ENCODE assay signal across 18 cellular contexts in the genomic region with DNA sequence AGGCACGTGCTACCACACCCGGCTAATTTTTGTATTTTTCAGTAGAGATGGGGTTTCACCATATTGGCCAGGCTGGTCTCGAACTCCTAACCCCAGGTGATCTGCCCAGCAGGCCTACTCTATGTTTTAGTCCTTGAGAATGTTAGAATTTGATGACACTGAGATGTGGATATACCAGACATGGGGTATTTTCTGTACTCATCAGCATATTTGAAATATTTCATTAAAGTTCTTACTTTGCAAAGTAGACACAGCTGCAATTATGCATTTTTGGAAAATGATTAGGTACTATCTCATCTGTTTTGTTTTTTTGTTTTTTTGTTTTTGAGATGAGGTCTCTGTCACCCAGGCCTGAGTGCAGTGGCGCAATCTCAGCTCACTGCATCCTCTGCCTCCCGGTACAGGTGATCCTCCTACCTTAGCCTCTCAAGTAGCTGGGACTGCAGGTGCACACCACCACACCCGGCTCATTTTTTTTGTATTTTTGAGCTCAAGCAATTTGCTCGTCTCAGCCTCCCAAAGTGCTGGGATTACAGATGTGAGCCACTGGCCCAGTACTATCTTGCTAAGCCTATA. TPM values are rescaled to one million over a fixed set of nuclear protein-coding genes. Genes with fewer than 3 reads are reported as not detected.
DNase-seq lines count a peak whose midpoint lies in the region; ATAC-seq, FAIRE-seq and TF ChIP-seq lines count a peak whose summit lies in the region.
"Had no signal": no experiment of that assay in that cellular context is flagged by ENCODE, and none has a peak within 500 bp of the region (broad histone marks: within the 10 kb centered on the region; RNA-seq: fewer than 3 reads in every experiment).

No MANE protein-coding gene starts in this region.

- no TSS peak for BruUV-seq in HepG2 (replicated peaks; lab: Mats Ljungman, UMichigan)

- H3K79me2 ChIP-seq in HepG2 (ENCODE audit: insufficient read depth, low read length), result no peaks in the 10 kb centered on the region

- CTCF ChIA-PET in HepG2 (lab: Yijun Ruan, JAX; ENCODE audit: low intra/inter-chr PET ratio, low total read pairs), result no interaction called here

- no peak overlapping the region for H3K9ac ChIP-seq in HepG2 (ENCODE audit: insufficient read depth, low read depth, low read length)

- ATAC-seq in HepG2, result no peak
- ATAC-seq: stimulated activated memory B cell treated with anti-CD40 and anti-IgM and Interleukin-4, amounts not matched to agents 10 μg/mL and 1 μg/mL and 100 μg/mL, for 72 hours had no signal

- WGBS in HepG2 (ENCODE audit: low lambda C conversion rate), result 45% methylated on average over 7 of the region's 7 CpGs

- TF ChIP-seq RAD21 in HepG2 (CRISPR knock-in tag; IDR thresholded peaks at IDR 0.05), result no peak

- no peak overlapping the region for H3K4me2 ChIP-seq in HepG2 (ENCODE audit: low read depth, low read length)

- no peak for TF ChIP-seq POLR2A in HepG2 (IDR thresholded peaks at IDR 0.05; ENCODE audit: insufficient read depth in 1 of 2, low read depth in 2 of 2, low read length in 2 of 2)

- no peak for TF ChIP-seq CTCF in AG10803 (conservative IDR thresholded peaks at IDR 0.05; ENCODE audit: low read length)
- no peak for TF ChIP-seq CTCF in ascending aorta (IDR thresholded peaks at IDR 0.05)
- TF ChIP-seq CTCF in HepG2 (CRISPR knock-in tag; IDR thresholded peaks at IDR 0.05), result no peak

- intact Hi-C loops in ascending aorta (cut with DNase I) (no loop called here), HepG2 (cut with micrococcal nuclease; ENCODE audit: unreplicated experiment) (no loop called here)

- DNase-seq in AG10803 (ENCODE audit: low read depth) (peak; percentile 30), ascending aorta (ENCODE audit: low spot score in 2 of 2) (no peak), HepG2 (ENCODE audit: low spot score) (no peak), T-helper 9 cell (no peak), UCSD-AML1 (lab: John Stamatoyannopoulos, UW; ENCODE audit: unreplicated experiment) (no peak), NCI-H345 (lab: John Stamatoyannopoulos, UW) (no peak)
- no peak for DNase-seq in activated CD8-positive, alpha-beta memory T cell treated with anti-CD3 and anti-CD28 coated beads, Interleukin-2, amount 50 U/mL, for 48 hours
- DNase-seq: activated gamma-delta T cell; AML-193; effector CD8-positive, alpha-beta T cell; GOT3; NCI-H1092; NCI-H226; retina had no signal

- FAIRE-seq in HepG2 (lab: Jason Lieb, UNC), result no peak

- H3K27me3 ChIP-seq in ascending aorta (no peaks in the 10 kb centered on the region), HepG2 (ENCODE audit: control insufficient read depth in 1 of 2, insufficient read depth in 2 of 2, low read length in 2 of 2) (peaks cover 0 to 1% of the 10 kb centered on the region in 2 experiments; a peak in 1 of 5 replicates)

- in situ Hi-C loops in HepG2 (cut with HindIII; ENCODE audit: extremely low pct_ligation_motif_present, low pct_unique_long_range_greater_than_20kb), result no loop called here

- H3K36me3 ChIP-seq in ascending aorta (peaks cover 0 to 8% of the 10 kb centered on the region in 2 donors), HepG2 (replicated peaks in 1 of 2; ENCODE audit: control insufficient read depth in 1 of 2, insufficient read depth in 2 of 2, low read length in 2 of 2) (no peaks in the 10 kb centered on the region)

- TF ChIP-seq EP300 in HepG2 (IDR thresholded peaks at IDR 0.05; ENCODE audit: low read depth in 2 of 2, low read length in 2 of 2), result no peak
- no peak for TF ChIP-seq EP300 in HepG2 (CRISPR knock-in tag; IDR thresholded peaks at IDR 0.05; ENCODE audit: borderline replicate concordance)

- H3K9me3 ChIP-seq in ascending aorta (no peaks in the 10 kb centered on the region), HepG2 (ENCODE audit: low read length) (no peaks in the 10 kb centered on the region)

- H3K4me1 ChIP-seq in ascending aorta, result peaks cover 26 to 61% of the 10 kb centered on the region in 2 donors
- peaks cover 26% of the 10 kb centered on the region for H3K4me1 ChIP-seq in HepG2 (ENCODE audit: insufficient read depth, low read length)

- H3K4me3 ChIP-seq in AG10803 (ENCODE audit: low read length) (no peak overlapping the region), ascending aorta (peak overlapping the region in 1 of 2 donors; percentile 27), HepG2 (replicated peaks in 1 of 3; ENCODE audit: insufficient read depth in 1 of 3, low read depth in 2 of 3, low read length in 3 of 3) (no peak overlapping the region), skin epidermis (no peak overlapping the region)
- H3K4me3 ChIP-seq: SK-N-MC had no signal

- POLR2A ChIA-PET in HepG2 (lab: Yijun Ruan, JAX), result no interaction called here

- H4K20me1 ChIP-seq in HepG2 (ENCODE audit: insufficient read depth, low read length), result no peaks in the 10 kb centered on the region

- H2AFZ ChIP-seq in HepG2 (ENCODE audit: low read length), result no peak overlapping the region

- H3K27ac ChIP-seq in ascending aorta (peak overlapping the region; percentile 85 to 89), HepG2 (ENCODE audit: extremely low read length, insufficient read depth, low read length) (no peak overlapping the region), skin epidermis (peak overlapping the region in 11 of 21 experiments; percentile 2 to 82 (median 56))
- H3K27ac ChIP-seq: SK-N-MC had no signal

RNA-seq across cellular contexts. Expression of a gene that starts 12.7 kb away (rescaled TPM):
- total RNA-seq in ascending aorta (193 TPM), HepG2 (2016; rRNA removed; fragmentation: Illumina TruSeq; extraction: Trizol) (0.24 and 0.31 TPM in 2 replicates)
- 0.18 and 0.40 TPM in 2 replicates for total RNA-seq in HepG2 (2016; cell fraction: cytosol; rRNA removed; fragmentation: Illumina TruSeq; extraction: Trizol; ENCODE audit: low read depth)
- total RNA-seq in HepG2 (2016; cell fraction: insoluble cytoplasmic fraction; rRNA removed; fragmentation: Illumina TruSeq; extraction: Trizol), result 0.30 and 0.37 TPM in 2 replicates
- total RNA-seq in HepG2 (2016; cell fraction: membrane; rRNA removed; fragmentation: Illumina TruSeq; extraction: Trizol), result 0.22 TPM in 1 of 2 replicates, not detected in the other
- 0.44 TPM in 1 of 2 replicates, not detected in the other for total RNA-seq in HepG2 (2016; cell fraction: nucleus; rRNA removed; fragmentation: Illumina TruSeq; extraction: Trizol)
- 0.77 and 0.97 TPM in 2 replicates for polyA plus RNA-seq in HepG2 (2011; rRNA removed)
- polyA plus RNA-seq in HepG2 (2011; cell fraction: cytosol; rRNA removed), result 0.38 and 0.83 TPM in 2 replicates
- 0.21 and 0.35 TPM in 2 replicates for polyA plus RNA-seq in HepG2 (2011; cell fraction: nucleus; rRNA removed)
- 0.31 and 0.39 TPM in 2 replicates for polyA plus RNA-seq in HepG2 (2012)
- not detected in 2 replicates for polyA plus RNA-seq in HepG2 (2016; cell fraction: cytosol; fragmentation: Illumina TruSeq; extraction: Trizol; ENCODE audit: low read depth)
- polyA plus RNA-seq in HepG2 (2016; cell fraction: insoluble cytoplasmic fraction; fragmentation: Illumina TruSeq; extraction: Trizol; ENCODE audit: low read depth), result 0.26 and 0.46 TPM in 2 replicates
- 0.13 TPM in 1 of 2 replicates, not detected in the other for polyA plus RNA-seq in HepG2 (2016; cell fraction: membrane; fragmentation: Illumina TruSeq; extraction: Trizol; ENCODE audit: low read depth)
- 0.60 and 1.7 TPM in 2 replicates for polyA plus RNA-seq in HepG2 (2016; cell fraction: nucleus; fragmentation: Illumina TruSeq; extraction: Trizol; ENCODE audit: insufficient read depth, low read depth)
- polyA minus RNA-seq in HepG2 (2011; rRNA and poly(A)+ RNA removed; ENCODE audit: low replicate concordance), result 0.56 and 17.3 TPM in 2 replicates
- polyA minus RNA-seq in HepG2 (2011; cell fraction: cytosol; rRNA and poly(A)+ RNA removed), result not detected in 2 replicates
- 0.26 TPM in 1 of 2 replicates, not detected in the other for polyA minus RNA-seq in HepG2 (2011; cell fraction: nucleus; rRNA and poly(A)+ RNA removed)

RNA-seq across cellular contexts. Expression of a gene that starts 20.9 kb away (rescaled TPM):
- total RNA-seq in ascending aorta (1,072 TPM), HepG2 (2016; rRNA removed; fragmentation: Illumina TruSeq; extraction: Trizol) (not detected in 2 replicates)
- total RNA-seq in HepG2 (2016; cell fraction: cytosol; rRNA removed; fragmentation: Illumina TruSeq; extraction: Trizol; ENCODE audit: low read depth), result not detected in 2 replicates
- not detected in 2 replicates for total RNA-seq in HepG2 (2016; cell fraction: insoluble cytoplasmic fraction; rRNA removed; fragmentation: Illumina TruSeq; extraction: Trizol)
- not detected in 2 replicates for total RNA-seq in HepG2 (2016; cell fraction: membrane; rRNA removed; fragmentation: Illumina TruSeq; extraction: Trizol)
- total RNA-seq in HepG2 (2016; cell fraction: nucleus; rRNA removed; fragmentation: Illumina TruSeq; extraction: Trizol), result not detected in 2 replicates
- not detected in 2 replicates for polyA plus RNA-seq in HepG2 (2011; rRNA removed)
- polyA plus RNA-seq in HepG2 (2011; cell fraction: cytosol; rRNA removed), result not detected in 2 replicates
- polyA plus RNA-seq in HepG2 (2011; cell fraction: nucleus; rRNA removed), result not detected in 2 replicates
- not detected in 2 replicates for polyA plus RNA-seq in HepG2 (2012)
- polyA plus RNA-seq in HepG2 (2016; cell fraction: cytosol; fragmentation: Illumina TruSeq; extraction: Trizol; ENCODE audit: low read depth), result not detected in 2 replicates
- not detected in 2 replicates for polyA plus RNA-seq in HepG2 (2016; cell fraction: insoluble cytoplasmic fraction; fragmentation: Illumina TruSeq; extraction: Trizol; ENCODE audit: low read depth)
- not detected in 2 replicates for polyA plus RNA-seq in HepG2 (2016; cell fraction: membrane; fragmentation: Illumina TruSeq; extraction: Trizol; ENCODE audit: low read depth)
- polyA plus RNA-seq in HepG2 (2016; cell fraction: nucleus; fragmentation: Illumina TruSeq; extraction: Trizol; ENCODE audit: insufficient read depth, low read depth), result not detected in 2 replicates
- polyA minus RNA-seq in HepG2 (2011; rRNA and poly(A)+ RNA removed; ENCODE audit: low replicate concordance), result not detected in 2 replicates
- polyA minus RNA-seq in HepG2 (2011; cell fraction: cytosol; rRNA and poly(A)+ RNA removed), result not detected in 2 replicates
- polyA minus RNA-seq in HepG2 (2011; cell fraction: nucleus; rRNA and poly(A)+ RNA removed), result not detected in 2 replicates

RNA-seq across cellular contexts. Expression of a gene that starts 27.0 kb away (rescaled TPM):
- total RNA-seq in ascending aorta (not detected), HepG2 (2016; rRNA removed; fragmentation: Illumina TruSeq; extraction: Trizol) (2.8 and 3.3 TPM in 2 replicates)
- 6.4 and 6.6 TPM in 2 replicates for total RNA-seq in HepG2 (2016; cell fraction: cytosol; rRNA removed; fragmentation: Illumina TruSeq; extraction: Trizol; ENCODE audit: low read depth)
- 2.5 and 4.8 TPM in 2 replicates for total RNA-seq in HepG2 (2016; cell fraction: insoluble cytoplasmic fraction; rRNA removed; fragmentation: Illumina TruSeq; extraction: Trizol)
- total RNA-seq in HepG2 (2016; cell fraction: membrane; rRNA removed; fragmentation: Illumina TruSeq; extraction: Trizol), result 4.6 and 6.3 TPM in 2 replicates
- 3.4 and 3.9 TPM in 2 replicates for total RNA-seq in HepG2 (2016; cell fraction: nucleus; rRNA removed; fragmentation: Illumina TruSeq; extraction: Trizol)
- 2.5 and 3.2 TPM in 2 replicates for polyA plus RNA-seq in HepG2 (2011; rRNA removed)
- 4.3 and 4.5 TPM in 2 replicates for polyA plus RNA-seq in HepG2 (2011; cell fraction: cytosol; rRNA removed)
- polyA plus RNA-seq in HepG2 (2011; cell fraction: nucleus; rRNA removed), result 1.1 and 1.5 TPM in 2 replicates
- polyA plus RNA-seq in HepG2 (2012), result 1.5 and 3.1 TPM in 2 replicates
- 7.0 and 8.9 TPM in 2 replicates for polyA plus RNA-seq in HepG2 (2016; cell fraction: cytosol; fragmentation: Illumina TruSeq; extraction: Trizol; ENCODE audit: low read depth)
- polyA plus RNA-seq in HepG2 (2016; cell fraction: insoluble cytoplasmic fraction; fragmentation: Illumina TruSeq; extraction: Trizol; ENCODE audit: low read depth), result 3.1 and 5.6 TPM in 2 replicates
- 4.1 and 4.8 TPM in 2 replicates for polyA plus RNA-seq in HepG2 (2016; cell fraction: membrane; fragmentation: Illumina TruSeq; extraction: Trizol; ENCODE audit: low read depth)
- polyA plus RNA-seq in HepG2 (2016; cell fraction: nucleus; fragmentation: Illumina TruSeq; extraction: Trizol; ENCODE audit: insufficient read depth, low read depth), result 2.8 TPM in 1 of 2 replicates, not detected in the other
- 14.8 TPM in 1 of 2 replicates, not detected in the other for polyA minus RNA-seq in HepG2 (2011; rRNA and poly(A)+ RNA removed; ENCODE audit: low replicate concordance)
- not detected in 2 replicates for polyA minus RNA-seq in HepG2 (2011; cell fraction: cytosol; rRNA and poly(A)+ RNA removed)
- 1.2 TPM in 1 of 2 replicates, not detected in the other for polyA minus RNA-seq in HepG2 (2011; cell fraction: nucleus; rRNA and poly(A)+ RNA removed)
- total RNA-seq: activated CD8-positive, alpha-beta memory T cell treated with anti-CD3 and anti-CD28 coated beads for 36 hours had no signal

RNA-seq across cellular contexts. Expression of a gene that starts 38.7 kb away (rescaled TPM):
- 24.7 TPM for total RNA-seq in ascending aorta
- total RNA-seq in HepG2 (2016; rRNA removed; fragmentation: Illumina TruSeq; extraction: Trizol), result 22.1 and 41.4 TPM in 2 replicates
- total RNA-seq in HepG2 (2016; cell fraction: cytosol; rRNA removed; fragmentation: Illumina TruSeq; extraction: Trizol; ENCODE audit: low read depth), result 12.1 and 13.3 TPM in 2 replicates
- total RNA-seq in HepG2 (2016; cell fraction: insoluble cytoplasmic fraction; rRNA removed; fragmentation: Illumina TruSeq; extraction: Trizol), result 22.4 and 41.9 TPM in 2 replicates
- 14.7 and 18.6 TPM in 2 replicates for total RNA-seq in HepG2 (2016; cell fraction: membrane; rRNA removed; fragmentation: Illumina TruSeq; extraction: Trizol)
- 27.0 and 34.8 TPM in 2 replicates for total RNA-seq in HepG2 (2016; cell fraction: nucleus; rRNA removed; fragmentation: Illumina TruSeq; extraction: Trizol)
- 85.2 and 95.6 TPM in 2 replicates for polyA plus RNA-seq in HepG2 (2011; rRNA removed)
- 78.6 and 141 TPM in 2 replicates for polyA plus RNA-seq in HepG2 (2011; cell fraction: cytosol; rRNA removed)
- polyA plus RNA-seq in HepG2 (2011; cell fraction: nucleus; rRNA removed), result 73.7 and 97.1 TPM in 2 replicates
- 33.8 and 38.8 TPM in 2 replicates for polyA plus RNA-seq in HepG2 (2012)
- polyA plus RNA-seq in HepG2 (2016; cell fraction: cytosol; fragmentation: Illumina TruSeq; extraction: Trizol; ENCODE audit: low read depth), result 19.2 and 22.6 TPM in 2 replicates
- 24.5 and 27.8 TPM in 2 replicates for polyA plus RNA-seq in HepG2 (2016; cell fraction: insoluble cytoplasmic fraction; fragmentation: Illumina TruSeq; extraction: Trizol; ENCODE audit: low read depth)
- polyA plus RNA-seq in HepG2 (2016; cell fraction: membrane; fragmentation: Illumina TruSeq; extraction: Trizol; ENCODE audit: low read depth), result 17.9 and 18.5 TPM in 2 replicates
- polyA plus RNA-seq in HepG2 (2016; cell fraction: nucleus; fragmentation: Illumina TruSeq; extraction: Trizol; ENCODE audit: insufficient read depth, low read depth), result 58.4 and 61.4 TPM in 2 replicates
- 67.3 and 95.2 TPM in 2 replicates for polyA minus RNA-seq in HepG2 (2011; rRNA and poly(A)+ RNA removed; ENCODE audit: low replicate concordance)
- polyA minus RNA-seq in HepG2 (2011; cell fraction: cytosol; rRNA and poly(A)+ RNA removed), result 29.1 and 32.2 TPM in 2 replicates
- 7.9 and 10.6 TPM in 2 replicates for polyA minus RNA-seq in HepG2 (2011; cell fraction: nucleus; rRNA and poly(A)+ RNA removed)

RNA-seq across cellular contexts. Expression of a gene that starts 42.6 kb away (rescaled TPM):
- total RNA-seq in ascending aorta (22.8 TPM), HepG2 (2016; rRNA removed; fragmentation: Illumina TruSeq; extraction: Trizol) (not detected in 2 replicates)
- total RNA-seq in HepG2 (2016; cell fraction: cytosol; rRNA removed; fragmentation: Illumina TruSeq; extraction: Trizol; ENCODE audit: low read depth), result 0.10 TPM in 1 of 2 replicates, not detected in the other
- 0.02 TPM in 1 of 2 replicates, not detected in the other for total RNA-seq in HepG2 (2016; cell fraction: insoluble cytoplasmic fraction; rRNA removed; fragmentation: Illumina TruSeq; extraction: Trizol)
- not detected in 2 replicates for total RNA-seq in HepG2 (2016; cell fraction: membrane; rRNA removed; fragmentation: Illumina TruSeq; extraction: Trizol)
- total RNA-seq in HepG2 (2016; cell fraction: nucleus; rRNA removed; fragmentation: Illumina TruSeq; extraction: Trizol), result 0.09 TPM in 1 of 2 replicates, not detected in the other
- 0.03 TPM in 2 replicates for polyA plus RNA-seq in HepG2 (2011; rRNA removed)
- polyA plus RNA-seq in HepG2 (2011; cell fraction: cytosol; rRNA removed), result 0.01 and 0.04 TPM in 2 replicates
- polyA plus RNA-seq in HepG2 (2011; cell fraction: nucleus; rRNA removed), result 0.02 TPM in 1 of 2 replicates, not detected in the other
- 0.04 TPM in 2 replicates for polyA plus RNA-seq in HepG2 (2012)
- 0.01 TPM in 1 of 2 replicates, not detected in the other for polyA plus RNA-seq in HepG2 (2016; cell fraction: cytosol; fragmentation: Illumina TruSeq; extraction: Trizol; ENCODE audit: low read depth)
- not detected in 2 replicates for polyA plus RNA-seq in HepG2 (2016; cell fraction: insoluble cytoplasmic fraction; fragmentation: Illumina TruSeq; extraction: Trizol; ENCODE audit: low read depth)
- not detected in 2 replicates for polyA plus RNA-seq in HepG2 (2016; cell fraction: membrane; fragmentation: Illumina TruSeq; extraction: Trizol; ENCODE audit: low read depth)
- 0.12 TPM in 1 of 2 replicates, not detected in the other for polyA plus RNA-seq in HepG2 (2016; cell fraction: nucleus; fragmentation: Illumina TruSeq; extraction: Trizol; ENCODE audit: insufficient read depth, low read depth)
- 0.07 and 0.12 TPM in 2 replicates for polyA minus RNA-seq in HepG2 (2011; rRNA and poly(A)+ RNA removed; ENCODE audit: low replicate concordance)
- polyA minus RNA-seq in HepG2 (2011; cell fraction: cytosol; rRNA and poly(A)+ RNA removed), result not detected in 2 replicates
- not detected in 2 replicates for polyA minus RNA-seq in HepG2 (2011; cell fraction: nucleus; rRNA and poly(A)+ RNA removed)

Comparison
In these comparisons a context has a peak if more than half of its experiments do, and no peak if none do; other contexts are left out.
1. RNA of a gene that starts 12.7 kb away (total RNA-seq): 193 TPM in ascending aorta (single experiment); 0.18 to 0.44 TPM in HepG2; every median in the first group is over 100 times any median in the second.
2. RNA of a gene that starts 20.9 kb away (total RNA-seq): 1,072 TPM in ascending aorta (single experiment); not detected in HepG2; every median in the first group is over 100 times any median in the second.